ENCODE assay signal across 1 cellular context in the genomic region with DNA sequence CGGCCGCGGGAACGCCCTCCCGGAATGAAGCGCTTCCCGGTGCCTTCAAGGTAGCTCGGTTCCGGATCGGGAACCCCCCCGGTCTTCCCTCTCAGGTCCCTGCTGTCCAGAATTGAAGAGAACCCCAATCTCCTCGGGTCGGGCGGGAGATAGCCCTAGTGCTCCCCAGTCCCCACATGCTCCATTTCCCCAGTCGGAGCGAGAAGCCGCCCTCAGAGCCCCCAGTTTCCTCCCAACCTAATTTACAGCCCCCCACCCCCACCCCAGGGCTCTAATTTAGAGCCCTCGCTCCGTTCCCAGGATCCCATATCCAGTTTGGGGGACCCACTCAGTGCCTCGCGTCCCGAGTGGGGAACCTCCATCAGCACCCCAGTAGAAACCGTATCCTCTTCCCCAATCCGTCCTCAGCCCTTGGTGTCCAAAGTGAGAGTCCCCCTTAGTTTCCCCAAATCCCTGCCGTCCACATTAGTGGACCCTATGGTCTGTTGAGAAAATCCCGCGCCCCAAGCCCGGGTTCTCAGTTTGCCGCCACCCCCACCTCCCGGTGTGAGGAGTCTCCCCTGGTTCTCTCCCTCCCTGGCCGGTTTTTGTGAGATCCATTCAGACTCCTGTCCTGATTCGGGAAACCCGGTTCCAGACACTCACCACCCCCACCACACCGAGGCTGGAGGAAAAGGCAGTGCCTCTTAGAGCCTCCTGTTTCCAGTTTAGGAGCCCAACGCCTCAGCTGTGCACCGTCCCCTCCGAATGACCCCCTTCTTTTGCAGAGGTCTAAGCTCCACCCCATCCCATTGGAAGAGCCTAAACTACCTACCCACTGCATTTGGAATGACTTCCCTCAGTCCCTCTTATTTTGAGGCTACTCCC.
TF ChIP-seq lines count a peak whose summit lies in the region.

No MANE protein-coding gene starts in this region.

TF ChIP-seq in GM12878, 131 proteins besides CTCF, POLR2A, EP300 and RAD21:
- TF ChIP-seq SPI1 (IDR thresholded peaks at IDR 0.05; ENCODE audit: borderline replicate concordance, insufficient read depth, low read depth, low read length) (no peak), EZH2 (IDR thresholded peaks at IDR 0.05; ENCODE audit: borderline replicate concordance, control insufficient read depth, low read depth, low read length) (0 out of 2 replicates have a peak, but pooled peaks have one; percentile 20), CEBPB (IDR thresholded peaks at IDR 0.05; ENCODE audit: borderline replicate concordance in 1 of 2, low read depth in 2 of 2, low read length in 2 of 2) (no peak), WRNIP1 (IDR thresholded peaks at IDR 0.05; ENCODE audit: borderline replicate concordance, low read depth, low read length) (no peak), SUZ12 (IDR thresholded peaks at IDR 0.05; ENCODE audit: unreplicated experiment) (peak; percentile 80)
